In the genomic region with DNA sequence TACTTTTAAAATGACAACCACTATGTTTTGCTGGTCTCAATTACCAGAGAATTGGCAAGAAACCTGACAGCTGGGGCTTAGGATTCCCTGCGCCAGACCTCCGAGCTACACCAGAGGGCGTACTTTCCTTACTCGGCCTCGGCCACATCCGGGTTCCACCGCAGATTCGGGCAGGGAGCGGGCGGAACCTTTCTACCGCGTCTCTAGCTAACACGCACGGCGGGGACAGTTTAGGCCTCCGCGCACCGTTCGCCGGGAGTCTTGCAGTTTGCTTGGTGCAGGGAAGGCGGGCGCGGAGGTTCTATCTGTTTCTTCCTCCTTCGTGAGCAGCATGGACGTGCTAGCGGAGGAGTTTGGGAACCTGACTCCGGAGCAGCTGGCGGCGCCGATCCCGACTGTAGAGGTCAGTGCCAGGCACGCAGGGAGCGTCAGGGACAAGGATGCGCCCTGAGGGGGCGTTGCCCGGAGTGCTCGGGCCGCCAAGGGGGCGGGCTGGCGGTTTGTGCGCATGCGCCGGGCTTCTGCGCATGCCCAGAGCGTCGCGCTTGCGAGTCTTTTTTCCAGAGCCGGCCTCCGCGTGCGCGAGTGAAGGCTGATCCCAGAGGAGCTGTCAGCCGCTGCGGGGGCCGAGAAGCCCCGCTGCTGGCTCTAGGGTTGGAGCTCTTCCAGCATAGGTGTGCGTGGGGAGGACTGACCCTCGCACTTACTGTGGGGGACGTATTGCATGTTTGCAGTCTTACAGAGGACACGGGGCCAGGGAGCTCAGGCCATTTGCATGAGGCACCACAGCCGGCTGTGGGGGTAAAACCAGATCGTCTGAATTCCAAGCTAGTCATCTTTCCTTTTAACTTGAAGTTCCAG, we compare ENCODE assay signal across 8 cellular contexts. TPM values are rescaled to one million over a fixed set of nuclear protein-coding genes. Genes with fewer than 3 reads are reported as not detected.
A peak's percentile ranks its signal among the peaks of the same experiment; 100 is the strongest.
DNase-seq lines count a peak whose midpoint lies in the region; ATAC-seq, FAIRE-seq and TF ChIP-seq lines count a peak whose summit lies in the region.

POLR3B (plus strand) TSS at position 200 of the 861 bp plus-strand sequence; CDS start at position 332, 132 bp downstream.

- WGBS in HepG2 (ENCODE audit: low lambda C conversion rate) = 3% methylated on average over 10 of the region's 63 CpGs

- TF ChIP-seq CTCF in CD14-positive monocyte (IDR thresholded peaks at IDR 0.05) (peak; percentile 89), HepG2 (CRISPR knock-in tag; IDR thresholded peaks at IDR 0.05) (peak; percentile 96)

- peaks cover 0 to 1% of the 10 kb centered on the region in 2 donors for H3K36me3 Mint-ChIP-seq in CD14-positive monocyte

- TF ChIP-seq EP300 in HepG2 (IDR thresholded peaks at IDR 0.05; ENCODE audit: low read depth in 2 of 2, low read length in 2 of 2) = peak; percentile 23 to 30; a peak in 3 of 4 replicates
- peak; percentile 69 for TF ChIP-seq EP300 in HepG2 (CRISPR knock-in tag; IDR thresholded peaks at IDR 0.05; ENCODE audit: borderline replicate concordance)

- H3K4me1 ChIP-seq in HepG2 (ENCODE audit: insufficient read depth, low read length) = peaks cover 40% of the 10 kb centered on the region

- peak within 1 kb of the TSS; percentile 94 to 95 for H3K4me3 Mint-ChIP-seq in CD14-positive monocyte

- H3K9me3 ChIP-seq in HepG2 (ENCODE audit: low read length) = no peaks in the 10 kb centered on the region

- POLR2A ChIA-PET in HepG2 (lab: Yijun Ruan, JAX) = interaction anchor here (0.5 to 3.2 kb wide), 42 partner anchors 9 to 1011 kb away, joined by 3 to 26 read pairs (median 4); partner anchors contain the start of genes CRY1, MTERF2, TCP11L2 and TMEM263

- DNase-seq in CD14-positive monocyte (ENCODE audit: low spot score) (peak; percentile 96), NCI-H69 (lab: John Stamatoyannopoulos, UW) (peak; percentile 98), dermis blood vessel endothelial cell (peak; percentile 97), HepG2 (ENCODE audit: low spot score) (peak; percentile 84)
- peak; percentile 96 for DNase-seq in activated CD4-positive, alpha-beta T cell treated with anti-CD3 and anti-CD28 coated beads, Interleukin-2, amount 50 U/mL, for 4 hours
- DNase-seq in stimulated activated CD4-positive, alpha-beta T cell treated with anti-CD3 and anti-CD28 coated beads, Interleukin-4, amount 100 ng/mL, for 1 hour = peak; percentile 95

- intact Hi-C loops in CD14-positive monocyte (cut with micrococcal nuclease) = loop anchor here (5.0 kb wide), 2 partner anchors 55 to 110 kb away; partner anchors contain the start of genes TCP11L2 (in 2 of the 2) and CKAP4 (in 1 of the 2)
- intact Hi-C loops in HepG2 (cut with micrococcal nuclease; ENCODE audit: unreplicated experiment) = loop anchor here (10.0 kb wide), 1 partner anchor 487 kb away; no protein-coding TSS in a partner anchor

- H3K4me2 ChIP-seq in HepG2 (ENCODE audit: low read depth, low read length) = peak within 1 kb of the TSS; percentile 98

- CTCF ChIA-PET in HepG2 (lab: Yijun Ruan, JAX; ENCODE audit: low intra/inter-chr PET ratio, low total read pairs) = interaction anchor here (0.7 to 1.2 kb wide), 2 partner anchors 131 to 562 kb away, joined by 3 to 4 read pairs; no protein-coding TSS in a partner anchor

- H3K4me1 Mint-ChIP-seq in CD14-positive monocyte = peaks cover 18% of the 10 kb centered on the region

- peak; percentile 79 for FAIRE-seq in HepG2 (lab: Jason Lieb, UNC)

- no peaks in the 10 kb centered on the region for H3K9me3 Mint-ChIP-seq in CD14-positive monocyte

- H3K9ac ChIP-seq in HepG2 (ENCODE audit: insufficient read depth, low read depth, low read length) = peak within 1 kb of the TSS; percentile 81

- H3K27ac Mint-ChIP-seq in CD14-positive monocyte = peak within 1 kb of the TSS; percentile 90 to 97 (median 94)

- H3K27me3 ChIP-seq in HepG2 (ENCODE audit: control insufficient read depth in 1 of 2, insufficient read depth in 2 of 2, low read length in 2 of 2) = no peaks in the 10 kb centered on the region; a peak in 1 of 5 replicates

- H3K27me3 Mint-ChIP-seq in CD14-positive monocyte (ENCODE audit: low read depth in 3 of 3) = peaks cover 5 to 13% (median 12%) of the 10 kb centered on the region in 3 donors

- H2AFZ ChIP-seq in HepG2 (ENCODE audit: low read length) = peak within 1 kb of the TSS; percentile 38

- H3K79me2 ChIP-seq in HepG2 (ENCODE audit: insufficient read depth, low read length) = peaks cover 23% of the 10 kb centered on the region

- peak; percentile 87 for ATAC-seq in GM19351 (IDR thresholded peaks at IDR 0.05; ENCODE audit: unreplicated experiment)
- peak; percentile 90 for ATAC-seq in HG03521 (IDR thresholded peaks at IDR 0.05; ENCODE audit: unreplicated experiment)
- ATAC-seq in HepG2 = peak; percentile 89

- TSS peak; percentile 90 for BruUV-seq in HepG2 (replicated peaks; lab: Mats Ljungman, UMichigan)

- no peaks in the 10 kb centered on the region for H3K36me3 ChIP-seq in HepG2 (replicated peaks in 1 of 2; ENCODE audit: control insufficient read depth in 1 of 2, insufficient read depth in 2 of 2, low read length in 2 of 2)

- TF ChIP-seq RAD21 in HepG2 (CRISPR knock-in tag; IDR thresholded peaks at IDR 0.05) = peak; percentile 86

- H3K27ac ChIP-seq in HepG2 (ENCODE audit: extremely low read length, insufficient read depth, low read length) = peak within 1 kb of the TSS; percentile 91

- TF ChIP-seq POLR2A in HepG2 (IDR thresholded peaks at IDR 0.05; ENCODE audit: insufficient read depth in 1 of 2, low read depth in 2 of 2, low read length in 2 of 2) = peak; percentile 87 to 89

- no peaks in the 10 kb centered on the region for H4K20me1 ChIP-seq in HepG2 (ENCODE audit: insufficient read depth, low read length)

- in situ Hi-C loops in HepG2 (cut with HindIII; ENCODE audit: extremely low pct_ligation_motif_present, low pct_unique_long_range_greater_than_20kb) = no loop called here

- H3K4me3 ChIP-seq in HepG2 (replicated peaks in 1 of 3; ENCODE audit: insufficient read depth in 1 of 3, low read depth in 2 of 3, low read length in 3 of 3) = peak within 1 kb of the TSS; percentile 64 to 78 (median 65)

TF ChIP-seq in HepG2, 621 proteins besides CTCF, POLR2A, EP300 and RAD21 (continues in another document):
- TF ChIP-seq PPARG (CRISPR knock-in tag; conservative IDR thresholded peaks at IDR 0.05) (peak; percentile 60; the same call in 1 of the 2 replicates), ZNF367 (CRISPR knock-in tag; IDR thresholded peaks at IDR 0.05; ENCODE audit: borderline replicate concordance) (peak; percentile 35; the same call in 1 of the 2 replicates), SP140L (CRISPR knock-in tag; IDR thresholded peaks at IDR 0.05; ENCODE audit: borderline replicate concordance) (peak; percentile 0; the same call in 1 of the 2 replicates), ZNF549 (CRISPR knock-in tag; IDR thresholded peaks at IDR 0.05) (no peak), ZNF678 (CRISPR knock-in tag; IDR thresholded peaks at IDR 0.05) (peak; percentile 82), THAP9 (CRISPR knock-in tag; IDR thresholded peaks at IDR 0.05; ENCODE audit: borderline replicate concordance) (peak; percentile 91), KLF6 (CRISPR knock-in tag; IDR thresholded peaks at IDR 0.05) (peak; percentile 95)

RNA-seq across cellular contexts. Expression of gene POLR3B, which starts in this region (rescaled TPM):
- polyA plus RNA-seq in CD14-positive monocyte = 1 to 10 TPM; 2.0 to 2.6 TPM
- 7.8 and 13.1 TPM in 2 replicates for total RNA-seq in dermis blood vessel endothelial cell
- total RNA-seq in HepG2 (2016; rRNA removed; fragmentation: Illumina TruSeq; extraction: Trizol) = 13.1 and 22.9 TPM in 2 replicates
- total RNA-seq in HepG2 (2016; cell fraction: cytosol; rRNA removed; fragmentation: Illumina TruSeq; extraction: Trizol; ENCODE audit: low read depth) = 1.1 and 1.4 TPM in 2 replicates
- 13.2 and 22.1 TPM in 2 replicates for total RNA-seq in HepG2 (2016; cell fraction: insoluble cytoplasmic fraction; rRNA removed; fragmentation: Illumina TruSeq; extraction: Trizol)
- 3.1 and 3.8 TPM in 2 replicates for total RNA-seq in HepG2 (2016; cell fraction: membrane; rRNA removed; fragmentation: Illumina TruSeq; extraction: Trizol)
- total RNA-seq in HepG2 (2016; cell fraction: nucleus; rRNA removed; fragmentation: Illumina TruSeq; extraction: Trizol) = 13.2 and 13.8 TPM in 2 replicates
- polyA plus RNA-seq in HepG2 (2011; rRNA removed) = 4.0 and 4.8 TPM in 2 replicates
- polyA plus RNA-seq in HepG2 (2011; cell fraction: cytosol; rRNA removed) = 2.9 and 4.1 TPM in 2 replicates
- 2.0 and 2.7 TPM in 2 replicates for polyA plus RNA-seq in HepG2 (2011; cell fraction: nucleus; rRNA removed)
- 5.3 and 7.7 TPM in 2 replicates for polyA plus RNA-seq in HepG2 (2012)
- 0.49 and 0.57 TPM in 2 replicates for polyA plus RNA-seq in HepG2 (2016; cell fraction: cytosol; fragmentation: Illumina TruSeq; extraction: Trizol; ENCODE audit: low read depth)
- 14.8 and 15.7 TPM in 2 replicates for polyA plus RNA-seq in HepG2 (2016; cell fraction: insoluble cytoplasmic fraction; fragmentation: Illumina TruSeq; extraction: Trizol; ENCODE audit: low read depth)
- 1.3 and 1.4 TPM in 2 replicates for polyA plus RNA-seq in HepG2 (2016; cell fraction: membrane; fragmentation: Illumina TruSeq; extraction: Trizol; ENCODE audit: low read depth)
- polyA plus RNA-seq in HepG2 (2016; cell fraction: nucleus; fragmentation: Illumina TruSeq; extraction: Trizol; ENCODE audit: insufficient read depth, low read depth) = 6.5 and 7.8 TPM in 2 replicates
- polyA minus RNA-seq in HepG2 (2011; rRNA and poly(A)+ RNA removed; ENCODE audit: low replicate concordance) = 5.8 and 15.3 TPM in 2 replicates
- polyA minus RNA-seq in HepG2 (2011; cell fraction: cytosol; rRNA and poly(A)+ RNA removed) = 6.1 and 6.5 TPM in 2 replicates
- polyA minus RNA-seq in HepG2 (2011; cell fraction: nucleus; rRNA and poly(A)+ RNA removed) = 19.1 and 22.5 TPM in 2 replicates

Comparison
In these comparisons a context has a peak if more than half of its experiments do, and no peak if none do; other contexts are left out.
1. Peak in every context shown above with its lines: DNase-seq, ATAC-seq, H3K4me3 ChIP-seq and H3K27ac ChIP-seq.